In the genomic region with DNA sequence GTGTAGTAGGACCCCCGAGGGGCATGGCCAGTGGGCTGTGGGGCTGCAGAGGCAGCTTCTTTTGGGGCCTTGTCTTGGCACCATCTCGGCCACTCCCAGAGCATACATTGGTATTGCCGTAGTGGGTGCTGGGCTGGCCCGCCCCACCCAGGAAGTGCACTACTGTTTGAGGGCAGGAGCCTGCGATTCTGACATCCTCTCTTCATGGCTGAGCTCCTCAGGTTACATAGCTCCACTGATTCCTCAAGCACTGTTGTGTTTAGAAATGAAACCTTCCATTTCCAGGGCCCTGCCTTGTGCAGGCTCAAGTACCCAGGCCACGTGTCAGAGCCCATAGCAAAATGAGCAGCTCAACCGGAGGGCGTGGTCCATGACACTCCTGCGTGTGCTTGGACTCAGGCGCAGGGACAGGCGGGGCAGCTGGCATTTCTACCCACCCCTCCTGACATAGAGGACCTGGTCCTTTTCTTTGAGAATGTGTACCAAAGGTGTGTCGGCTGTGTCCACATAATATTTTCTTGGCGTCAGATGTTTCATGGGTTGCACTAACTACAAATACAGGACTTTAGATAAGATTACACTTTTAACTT, we compare ENCODE assay signal across 1 cellular context.
TF ChIP-seq lines count a peak whose summit lies in the region.

No MANE protein-coding gene starts in this region.

TF ChIP-seq in K562, 482 proteins besides CTCF, POLR2A, EP300 and RAD21 (continued from another document):
- TF ChIP-seq, protein P1, sequence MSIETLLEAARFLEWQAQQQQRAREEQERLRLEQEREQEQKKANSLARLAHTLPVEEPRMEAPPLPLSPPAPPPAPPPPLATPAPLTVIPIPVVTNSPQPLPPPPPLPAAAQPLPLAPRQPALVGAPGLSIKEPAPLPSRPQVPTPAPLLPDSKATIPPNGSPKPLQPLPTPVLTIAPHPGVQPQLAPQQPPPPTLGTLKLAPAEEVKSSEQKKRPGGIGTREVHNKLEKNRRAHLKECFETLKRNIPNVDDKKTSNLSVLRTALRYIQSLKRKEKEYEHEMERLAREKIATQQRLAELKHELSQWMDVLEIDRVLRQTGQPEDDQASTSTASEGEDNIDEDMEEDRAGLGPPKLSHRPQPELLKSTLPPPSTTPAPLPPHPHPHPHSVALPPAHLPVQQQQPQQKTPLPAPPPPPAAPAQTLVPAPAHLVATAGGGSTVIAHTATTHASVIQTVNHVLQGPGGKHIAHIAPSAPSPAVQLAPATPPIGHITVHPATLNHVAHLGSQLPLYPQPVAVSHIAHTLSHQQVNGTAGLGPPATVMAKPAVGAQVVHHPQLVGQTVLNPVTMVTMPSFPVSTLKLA (conservative IDR thresholded peaks at IDR 0.05): peak; percentile 53 to 69; a peak in 3 of 4 replicates
- no peak for TF ChIP-seq ZNF12 (CRISPR knock-in tag; IDR thresholded peaks at IDR 0.05)
- TF ChIP-seq RBM14 (IDR thresholded peaks at IDR 0.05; ENCODE audit: borderline replicate concordance, insufficient read depth, low read depth, low read length): no peak
- no peak for TF ChIP-seq POLR2B (IDR thresholded peaks at IDR 0.05; ENCODE audit: low read depth, partially characterized antibody)
- TF ChIP-seq, protein P2, sequence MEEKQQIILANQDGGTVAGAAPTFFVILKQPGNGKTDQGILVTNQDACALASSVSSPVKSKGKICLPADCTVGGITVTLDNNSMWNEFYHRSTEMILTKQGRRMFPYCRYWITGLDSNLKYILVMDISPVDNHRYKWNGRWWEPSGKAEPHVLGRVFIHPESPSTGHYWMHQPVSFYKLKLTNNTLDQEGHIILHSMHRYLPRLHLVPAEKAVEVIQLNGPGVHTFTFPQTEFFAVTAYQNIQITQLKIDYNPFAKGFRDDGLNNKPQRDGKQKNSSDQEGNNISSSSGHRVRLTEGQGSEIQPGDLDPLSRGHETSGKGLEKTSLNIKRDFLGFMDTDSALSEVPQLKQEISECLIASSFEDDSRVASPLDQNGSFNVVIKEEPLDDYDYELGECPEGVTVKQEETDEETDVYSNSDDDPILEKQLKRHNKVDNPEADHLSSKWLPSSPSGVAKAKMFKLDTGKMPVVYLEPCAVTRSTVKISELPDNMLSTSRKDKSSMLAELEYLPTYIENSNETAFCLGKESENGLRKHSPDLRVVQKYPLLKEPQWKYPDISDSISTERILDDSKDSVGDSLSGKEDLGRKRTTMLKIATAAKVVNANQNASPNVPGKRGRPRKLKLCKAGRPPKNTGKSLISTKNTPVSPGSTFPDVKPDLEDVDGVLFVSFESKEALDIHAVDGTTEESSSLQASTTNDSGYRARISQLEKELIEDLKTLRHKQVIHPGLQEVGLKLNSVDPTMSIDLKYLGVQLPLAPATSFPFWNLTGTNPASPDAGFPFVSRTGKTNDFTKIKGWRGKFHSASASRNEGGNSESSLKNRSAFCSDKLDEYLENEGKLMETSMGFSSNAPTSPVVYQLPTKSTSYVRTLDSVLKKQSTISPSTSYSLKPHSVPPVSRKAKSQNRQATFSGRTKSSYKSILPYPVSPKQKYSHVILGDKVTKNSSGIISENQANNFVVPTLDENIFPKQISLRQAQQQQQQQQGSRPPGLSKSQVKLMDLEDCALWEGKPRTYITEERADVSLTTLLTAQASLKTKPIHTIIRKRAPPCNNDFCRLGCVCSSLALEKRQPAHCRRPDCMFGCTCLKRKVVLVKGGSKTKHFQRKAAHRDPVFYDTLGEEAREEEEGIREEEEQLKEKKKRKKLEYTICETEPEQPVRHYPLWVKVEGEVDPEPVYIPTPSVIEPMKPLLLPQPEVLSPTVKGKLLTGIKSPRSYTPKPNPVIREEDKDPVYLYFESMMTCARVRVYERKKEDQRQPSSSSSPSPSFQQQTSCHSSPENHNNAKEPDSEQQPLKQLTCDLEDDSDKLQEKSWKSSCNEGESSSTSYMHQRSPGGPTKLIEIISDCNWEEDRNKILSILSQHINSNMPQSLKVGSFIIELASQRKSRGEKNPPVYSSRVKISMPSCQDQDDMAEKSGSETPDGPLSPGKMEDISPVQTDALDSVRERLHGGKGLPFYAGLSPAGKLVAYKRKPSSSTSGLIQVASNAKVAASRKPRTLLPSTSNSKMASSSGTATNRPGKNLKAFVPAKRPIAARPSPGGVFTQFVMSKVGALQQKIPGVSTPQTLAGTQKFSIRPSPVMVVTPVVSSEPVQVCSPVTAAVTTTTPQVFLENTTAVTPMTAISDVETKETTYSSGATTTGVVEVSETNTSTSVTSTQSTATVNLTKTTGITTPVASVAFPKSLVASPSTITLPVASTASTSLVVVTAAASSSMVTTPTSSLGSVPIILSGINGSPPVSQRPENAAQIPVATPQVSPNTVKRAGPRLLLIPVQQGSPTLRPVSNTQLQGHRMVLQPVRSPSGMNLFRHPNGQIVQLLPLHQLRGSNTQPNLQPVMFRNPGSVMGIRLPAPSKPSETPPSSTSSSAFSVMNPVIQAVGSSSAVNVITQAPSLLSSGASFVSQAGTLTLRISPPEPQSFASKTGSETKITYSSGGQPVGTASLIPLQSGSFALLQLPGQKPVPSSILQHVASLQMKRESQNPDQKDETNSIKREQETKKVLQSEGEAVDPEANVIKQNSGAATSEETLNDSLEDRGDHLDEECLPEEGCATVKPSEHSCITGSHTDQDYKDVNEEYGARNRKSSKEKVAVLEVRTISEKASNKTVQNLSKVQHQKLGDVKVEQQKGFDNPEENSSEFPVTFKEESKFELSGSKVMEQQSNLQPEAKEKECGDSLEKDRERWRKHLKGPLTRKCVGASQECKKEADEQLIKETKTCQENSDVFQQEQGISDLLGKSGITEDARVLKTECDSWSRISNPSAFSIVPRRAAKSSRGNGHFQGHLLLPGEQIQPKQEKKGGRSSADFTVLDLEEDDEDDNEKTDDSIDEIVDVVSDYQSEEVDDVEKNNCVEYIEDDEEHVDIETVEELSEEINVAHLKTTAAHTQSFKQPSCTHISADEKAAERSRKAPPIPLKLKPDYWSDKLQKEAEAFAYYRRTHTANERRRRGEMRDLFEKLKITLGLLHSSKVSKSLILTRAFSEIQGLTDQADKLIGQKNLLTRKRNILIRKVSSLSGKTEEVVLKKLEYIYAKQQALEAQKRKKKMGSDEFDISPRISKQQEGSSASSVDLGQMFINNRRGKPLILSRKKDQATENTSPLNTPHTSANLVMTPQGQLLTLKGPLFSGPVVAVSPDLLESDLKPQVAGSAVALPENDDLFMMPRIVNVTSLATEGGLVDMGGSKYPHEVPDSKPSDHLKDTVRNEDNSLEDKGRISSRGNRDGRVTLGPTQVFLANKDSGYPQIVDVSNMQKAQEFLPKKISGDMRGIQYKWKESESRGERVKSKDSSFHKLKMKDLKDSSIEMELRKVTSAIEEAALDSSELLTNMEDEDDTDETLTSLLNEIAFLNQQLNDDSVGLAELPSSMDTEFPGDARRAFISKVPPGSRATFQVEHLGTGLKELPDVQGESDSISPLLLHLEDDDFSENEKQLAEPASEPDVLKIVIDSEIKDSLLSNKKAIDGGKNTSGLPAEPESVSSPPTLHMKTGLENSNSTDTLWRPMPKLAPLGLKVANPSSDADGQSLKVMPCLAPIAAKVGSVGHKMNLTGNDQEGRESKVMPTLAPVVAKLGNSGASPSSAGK (IDR thresholded peaks at IDR 0.05): peak; percentile 82
- 0 out of 2 replicates have a peak, but pooled peaks have one; percentile 21 for TF ChIP-seq KLF1 (tag; IDR thresholded peaks at IDR 0.05)
- TF ChIP-seq NRF1 (conservative IDR thresholded peaks at IDR 0.05 in 1 of 2, IDR thresholded peaks at IDR 0.05 in 1 of 2): 0 out of 4 replicates have a peak, but pooled peaks of 1 of the 2 experiments have one; percentile 17
- peak in 1 of 2 experiments; percentile 28; a peak in 1 of 4 replicates for TF ChIP-seq SIN3A (IDR thresholded peaks at IDR 0.05; ENCODE audit: borderline replicate concordance in 2 of 2, control insufficient read depth in 1 of 2, low read depth in 2 of 2, low read length in 2 of 2)
TF ChIP-seq in K562: peak in this region for 11.
